9 cellular contexts compared by ENCODE assay signal in genomic region chr3:71360694-71361093, GRCh38.
DNase-seq lines count a peak whose midpoint lies in the region; ATAC-seq and TF ChIP-seq lines count a peak whose summit lies in the region.
"Had no signal": no experiment of that assay in that cellular context is flagged by ENCODE, and none has a peak within 500 bp of the region (broad histone marks: within the 10 kb centered on the region; RNA-seq: fewer than 3 reads in every experiment).

No MANE protein-coding gene starts in this region.

- no peak overlapping the region for H3K4me3 ChIP-seq in SJCRH30

- no peaks in the 10 kb centered on the region for H3K9me3 ChIP-seq in SJCRH30 (replicated peaks)

- no peak overlapping the region for H3K4me3 Mint-ChIP-seq in nephron progenitor cell

- no peaks in the 10 kb centered on the region for H3K36me3 ChIP-seq in SJCRH30

- no peaks in the 10 kb centered on the region for H3K9me3 Mint-ChIP-seq in nephron progenitor cell

- no peak overlapping the region for H3K27ac ChIP-seq in SJCRH30

- peaks cover 25% of the 10 kb centered on the region for H3K36me3 Mint-ChIP-seq in nephron progenitor cell (ENCODE audit: low read depth)

- H3K27me3 ChIP-seq in SJCRH30: no peaks in the 10 kb centered on the region

- DNase-seq in germinal center (ENCODE audit: low spot score) (peak; percentile 50), nephron progenitor cell (no peak), HK-2 (ENCODE audit: unreplicated experiment) (no peak), SJCRH30 (no peak), mucosa of gallbladder (ENCODE audit: low spot score) (no peak)
- DNase-seq: T1000 had no signal

- ATAC-seq in GM18873 (IDR thresholded peaks at IDR 0.05; ENCODE audit: low FRiP score, unreplicated experiment): peak; percentile 80
- peak; percentile 89 for ATAC-seq in GM21723 (IDR thresholded peaks at IDR 0.05; ENCODE audit: unreplicated experiment)
- ATAC-seq in HG03521 (IDR thresholded peaks at IDR 0.05; ENCODE audit: unreplicated experiment): peak; percentile 67

- no peaks in the 10 kb centered on the region for H3K4me1 ChIP-seq in SJCRH30

- no peak overlapping the region for H3K27ac Mint-ChIP-seq in nephron progenitor cell

- no peak for TF ChIP-seq CTCF in nephron progenitor cell (IDR thresholded peaks at IDR 0.05)

- H3K27me3 Mint-ChIP-seq in nephron progenitor cell (ENCODE audit: low read depth, poor library complexity): no peaks in the 10 kb centered on the region

- H3K4me1 Mint-ChIP-seq in nephron progenitor cell: peaks cover 53% of the 10 kb centered on the region
